In the genomic region with DNA sequence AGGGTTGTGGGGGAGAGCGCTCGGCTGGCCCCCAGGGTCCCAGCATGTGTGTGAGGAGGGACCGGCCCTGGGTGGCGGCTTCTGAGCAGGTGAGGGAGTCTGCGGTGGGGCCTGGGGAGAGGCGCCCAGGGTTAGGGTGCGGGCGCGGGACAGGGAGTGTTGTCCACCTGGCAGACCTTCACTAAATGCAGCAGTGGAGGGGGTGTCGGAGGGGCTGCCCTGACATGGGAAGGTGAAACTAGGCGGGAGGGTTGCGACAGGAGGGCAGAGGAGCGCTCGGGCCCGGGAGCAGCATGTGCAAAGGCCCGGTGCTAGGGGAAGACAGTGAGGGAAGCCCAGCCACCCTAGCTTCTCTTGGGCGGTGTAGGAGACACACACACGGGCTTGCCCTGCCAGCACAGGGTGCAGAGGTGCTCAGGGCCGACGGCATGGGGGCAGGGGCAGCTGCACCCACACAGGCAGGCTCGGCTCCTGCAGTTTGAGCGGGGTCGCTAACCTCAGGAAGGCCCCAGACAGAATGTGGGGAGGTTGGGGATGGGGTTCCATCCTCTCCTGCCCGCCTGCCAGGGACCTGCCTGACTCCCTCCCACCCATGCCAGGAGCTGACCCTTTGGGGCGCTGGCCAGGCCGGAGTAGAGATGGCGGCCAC, we compare ENCODE assay signal across 15 cellular contexts. TPM values are rescaled to one million over a fixed set of nuclear protein-coding genes. Genes with fewer than 3 reads are reported as not detected.
DNase-seq lines count a peak whose midpoint lies in the region; ATAC-seq and TF ChIP-seq lines count a peak whose summit lies in the region.
"Had no signal": no experiment of that assay in that cellular context is flagged by ENCODE, and none has a peak within 500 bp of the region (broad histone marks: within the 10 kb centered on the region; RNA-seq: fewer than 3 reads in every experiment).

No MANE protein-coding gene starts in this region.

- H3K4me2 ChIP-seq in H9 (ENCODE audit: insufficient read depth, insufficient read length, low read length) (peak overlapping the region; percentile 77), neural cell (ENCODE audit: low read length) (no peak overlapping the region)

- ATAC-seq in naive thymus-derived CD4-positive, alpha-beta T cell: no peak
- no peak for ATAC-seq in CD8-positive, alpha-beta T cell

- no peak overlapping the region for H2BK5ac ChIP-seq in H9 (ENCODE audit: insufficient read length, low read length)

- no peak overlapping the region for H2AK5ac ChIP-seq in H9 (ENCODE audit: insufficient read length, low read length)

- CTCF ChIA-PET in naive thymus-derived CD4-positive, alpha-beta T cell (lab: Charles Lee): no interaction called here
- CTCF ChIA-PET in CD8-positive, alpha-beta T cell (lab: Charles Lee): interaction anchor here (0.6 to 0.9 kb wide), 2 partner anchors 144 to 173 kb away, joined by 3 read pairs; no protein-coding TSS in a partner anchor

- TF ChIP-seq RAD21 in neural cell (conservative IDR thresholded peaks at IDR 0.05): no peak

- H3K27me3 Mint-ChIP-seq in H9 (ENCODE audit: low read depth): peaks cover 94% of the 10 kb centered on the region
- H3K27me3 Mint-ChIP-seq in dendritic cell treated with granulocyte-macrophage colony-stimulating factor and Interleukin-4, amounts not matched to agents 40 ng/mL and 50 ng/mL, for 4 days: peaks cover 70% of the 10 kb centered on the region
- peaks cover 20 to 40% (median 32%) of the 10 kb centered on the region in 5 donors for H3K27me3 Mint-ChIP-seq in naive thymus-derived CD4-positive, alpha-beta T cell
- peaks cover 25% of the 10 kb centered on the region for H3K27me3 Mint-ChIP-seq in CD8-positive, alpha-beta T cell (ENCODE audit: low read depth)

- H3K14ac ChIP-seq in H9 (ENCODE audit: insufficient read depth, low read length): no peak overlapping the region

- POLR2A ChIA-PET in naive thymus-derived CD4-positive, alpha-beta T cell (lab: Charles Lee): no interaction called here
- POLR2A ChIA-PET in CD8-positive, alpha-beta T cell (lab: Charles Lee): no interaction called here

- peaks cover 9 to 14% of the 10 kb centered on the region in 2 experiments; a peak in 3 of 5 replicates for H3K9me3 Mint-ChIP-seq in H9
- peaks cover 15% of the 10 kb centered on the region for H3K9me3 Mint-ChIP-seq in dendritic cell treated with granulocyte-macrophage colony-stimulating factor and Interleukin-4, amounts not matched to agents 40 ng/mL and 50 ng/mL, for 4 days
- H3K9me3 Mint-ChIP-seq in naive thymus-derived CD4-positive, alpha-beta T cell: peaks cover 0 to 19% (median 0%) of the 10 kb centered on the region in 11 donors
- H3K9me3 Mint-ChIP-seq in CD8-positive, alpha-beta T cell: no peaks in the 10 kb centered on the region

- H3K9ac ChIP-seq in H9 (ENCODE audit: extremely low read depth, insufficient read length, low read length) (no peak overlapping the region), neural cell (ENCODE audit: low read length) (peak overlapping the region; percentile 37)

- WGBS in H9 (ENCODE audit: extremely low coverage, insufficient read length, low lambda C conversion rate): no CpG with 5 or more reads among the region's 27 CpGs

- H3K23ac ChIP-seq in H9 (ENCODE audit: insufficient read length, low read depth, low read length): no peak overlapping the region

- H3K36me3 Mint-ChIP-seq in H9 (ENCODE audit: insufficient read depth in 1 of 3, low read depth in 3 of 3): peaks cover 2 to 10% (median 4%) of the 10 kb centered on the region in 3 experiments; a peak in 5 of 7 replicates
- peaks cover 6% of the 10 kb centered on the region for H3K36me3 Mint-ChIP-seq in dendritic cell treated with granulocyte-macrophage colony-stimulating factor and Interleukin-4, amounts not matched to agents 40 ng/mL and 50 ng/mL, for 4 days (ENCODE audit: low read depth)
- H3K36me3 Mint-ChIP-seq in naive thymus-derived CD4-positive, alpha-beta T cell: peaks cover 0 to 12% (median 0%) of the 10 kb centered on the region in 5 donors
- H3K36me3 Mint-ChIP-seq in CD8-positive, alpha-beta T cell: no peaks in the 10 kb centered on the region

- H3F3A ChIP-seq in neural cell (ENCODE audit: insufficient read depth, low read length, poor library complexity, severe bottlenecking): no peaks in the 10 kb centered on the region

- H3K27ac Mint-ChIP-seq in H9: no peak overlapping the region
- H3K27ac Mint-ChIP-seq in dendritic cell treated with granulocyte-macrophage colony-stimulating factor and Interleukin-4, amounts not matched to agents 40 ng/mL and 50 ng/mL, for 4 days: peak overlapping the region; percentile 81
- no peak overlapping the region for H3K27ac Mint-ChIP-seq in naive thymus-derived CD4-positive, alpha-beta T cell
- no peak overlapping the region for H3K27ac Mint-ChIP-seq in CD8-positive, alpha-beta T cell
- H3K27ac Mint-ChIP-seq: activated CD8-positive, alpha-beta T cell treated with anti-CD3 and anti-CD28 coated beads for 36 hours had no signal

- H3K27ac ChIP-seq in 22Rv1 (peak overlapping the region; percentile 94), H9 (ENCODE audit: insufficient read length, low read depth, low read length) (no peak overlapping the region), neural cell (ENCODE audit: low read length) (no peak overlapping the region)
- no peak overlapping the region for H3K27ac ChIP-seq in naive thymus-derived CD4-positive, alpha-beta T cell (ENCODE audit: low read depth, low read length)
- H3K27ac ChIP-seq in CD8-positive, alpha-beta T cell (ENCODE audit: low read depth, low read length): no peak overlapping the region

- H2BK120ac ChIP-seq in H9 (ENCODE audit: low read depth, low read length, poor library complexity, severe bottlenecking): no peak overlapping the region

- no peak overlapping the region for H2BK12ac ChIP-seq in H9 (ENCODE audit: insufficient read length, low read depth, low read length)

- no peaks in the 10 kb centered on the region for H3K79me1 ChIP-seq in H9 (ENCODE audit: insufficient read depth, low read depth, low read length, poor library complexity, severe bottlenecking)

- H2BK15ac ChIP-seq in H9 (ENCODE audit: low read depth, low read length): no peak overlapping the region

- H4K8ac ChIP-seq in H9 (replicated peaks; ENCODE audit: insufficient read length, low read depth, low read length): no peak overlapping the region

- no peak for TF ChIP-seq EP300 in neural cell (conservative IDR thresholded peaks at IDR 0.05; ENCODE audit: poor library complexity, severe bottlenecking)

- H3K56ac ChIP-seq in H9 (ENCODE audit: insufficient read length, low read depth, low read length): no peak overlapping the region

- H3K4me1 ChIP-seq in H9 (ENCODE audit: insufficient read depth, low read length): no peaks in the 10 kb centered on the region
- no peaks in the 10 kb centered on the region for H3K4me1 ChIP-seq in naive thymus-derived CD4-positive, alpha-beta T cell (ENCODE audit: control insufficient read depth in 2 of 2, insufficient read depth in 2 of 2, low read length in 2 of 2)
- H3K4me1 ChIP-seq in CD8-positive, alpha-beta T cell (ENCODE audit: insufficient read depth, low read length): peaks cover 10% of the 10 kb centered on the region

- peaks cover 14 to 24% of the 10 kb centered on the region in 2 experiments for H3K4me1 Mint-ChIP-seq in H9
- peaks cover 32% of the 10 kb centered on the region for H3K4me1 Mint-ChIP-seq in dendritic cell treated with granulocyte-macrophage colony-stimulating factor and Interleukin-4, amounts not matched to agents 40 ng/mL and 50 ng/mL, for 4 days (ENCODE audit: low read depth)
- H3K4me1 Mint-ChIP-seq in naive thymus-derived CD4-positive, alpha-beta T cell: peaks cover 7 to 16% (median 12%) of the 10 kb centered on the region in 7 donors
- peaks cover 8% of the 10 kb centered on the region for H3K4me1 Mint-ChIP-seq in CD8-positive, alpha-beta T cell (ENCODE audit: low read depth)

- no peak overlapping the region for H4K5ac ChIP-seq in H9 (ENCODE audit: insufficient read length, low read depth, low read length)

- H3K27me3 ChIP-seq in H9 (ENCODE audit: insufficient read depth, low read length) (peaks cover 32% of the 10 kb centered on the region; the same call in 1 of the 2 replicates), neural cell (ENCODE audit: insufficient read depth, low read depth, low read length) (peaks cover 7% of the 10 kb centered on the region)
- no peaks in the 10 kb centered on the region for H3K27me3 ChIP-seq in naive thymus-derived CD4-positive, alpha-beta T cell (ENCODE audit: control insufficient read depth in 2 of 2, insufficient read depth in 2 of 2, low read length in 2 of 2)
- peaks cover 6% of the 10 kb centered on the region for H3K27me3 ChIP-seq in CD8-positive, alpha-beta T cell (ENCODE audit: insufficient read depth, low read length)
- H3K27me3 ChIP-seq: MG63 had no signal

- no peaks in the 10 kb centered on the region for H4K20me1 ChIP-seq in H9 (ENCODE audit: control insufficient read depth, insufficient read depth, insufficient read length)
- no peaks in the 10 kb centered on the region for H4K20me1 ChIP-seq in neural cell (ENCODE audit: insufficient read depth)

- H3K23me2 ChIP-seq in H9 (ENCODE audit: insufficient read length, low read depth, low read length, poor library complexity, severe bottlenecking): peaks cover 11% of the 10 kb centered on the region

- no peak for TF ChIP-seq CTCF in 22Rv1 (IDR thresholded peaks at IDR 0.05)
- TF ChIP-seq CTCF in H9 (conservative IDR thresholded peaks at IDR 0.05): no peak
- no peak for TF ChIP-seq CTCF in neural cell (IDR thresholded peaks at IDR 0.05; ENCODE audit: poor library complexity, severe bottlenecking)
- no peak for TF ChIP-seq CTCF in CD8-positive, alpha-beta T cell (IDR thresholded peaks at IDR 0.05)

- intact Hi-C loops in dendritic cell treated with granulocyte-macrophage colony-stimulating factor and Interleukin-4, amounts not matched to agents 40 ng/mL and 50 ng/mL, for 4 days (cut with micrococcal nuclease): no loop called here
- intact Hi-C loops in naive thymus-derived CD4-positive, alpha-beta T cell (cut with micrococcal nuclease): no loop called here
- intact Hi-C loops in CD8-positive, alpha-beta T cell (cut with DNase I, micrococcal nuclease): no loop called here

- peak overlapping the region; percentile 50 for H3K4me3 ChIP-seq in neural cell (ENCODE audit: low read length)
- no peak overlapping the region for H3K4me3 ChIP-seq in naive thymus-derived CD4-positive, alpha-beta T cell (ENCODE audit: low read length)
- H3K4me3 ChIP-seq in CD8-positive, alpha-beta T cell (ENCODE audit: low read depth, low read length): no peak overlapping the region
- H3K4me3 ChIP-seq: MG63 had no signal

- no peak overlapping the region for H2BK20ac ChIP-seq in H9 (ENCODE audit: low read depth, low read length, poor library complexity, severe bottlenecking)

- H3K9me2 ChIP-seq in neural cell (ENCODE audit: insufficient read depth, low read length): no peaks in the 10 kb centered on the region

- no peak overlapping the region for H3K4ac ChIP-seq in H9 (ENCODE audit: low read depth, low read length)

- H3K18ac ChIP-seq in H9 (ENCODE audit: insufficient read length, low read depth, low read length): no peak overlapping the region

- no peak for DNase-seq in H9
- no peak for DNase-seq in naive thymus-derived CD4-positive, alpha-beta T cell
- no peak for DNase-seq in globus pallidus (ENCODE audit: low spot score)
- DNase-seq in CD8-positive, alpha-beta T cell: no peak
- no peak for DNase-seq in cortex of kidney (lab: John Stamatoyannopoulos, UW)
- DNase-seq: activated naive CD4-positive, alpha-beta T cell treated with anti-CD3 and anti-CD28 coated beads, Interleukin-2, amount 50 U/mL, for 16 hours; effector memory CD8-positive, alpha-beta T cell; GF-D8; MG63 had no signal

- H3K4me3 Mint-ChIP-seq in H9: peak overlapping the region; percentile 42 to 79; a peak in 4 of 5 replicates
- peak overlapping the region; percentile 87 for H3K4me3 Mint-ChIP-seq in dendritic cell treated with granulocyte-macrophage colony-stimulating factor and Interleukin-4, amounts not matched to agents 40 ng/mL and 50 ng/mL, for 4 days
- H3K4me3 Mint-ChIP-seq in naive thymus-derived CD4-positive, alpha-beta T cell: peak overlapping the region in 5 of 10 donors; percentile 18 to 81 (median 63)
- no peak overlapping the region for H3K4me3 Mint-ChIP-seq in CD8-positive, alpha-beta T cell
- H3K4me3 Mint-ChIP-seq: activated CD8-positive, alpha-beta T cell treated with anti-CD3 and anti-CD28 coated beads for 36 hours had no signal

- H2AFZ ChIP-seq in H9 (ENCODE audit: low read length) (no peak overlapping the region), neural cell (ENCODE audit: low read depth, low read length) (no peak overlapping the region)

- H3K36me3 ChIP-seq in neural cell (ENCODE audit: insufficient read depth, low read length): no peaks in the 10 kb centered on the region
- no peaks in the 10 kb centered on the region for H3K36me3 ChIP-seq in naive thymus-derived CD4-positive, alpha-beta T cell (ENCODE audit: control insufficient read depth in 2 of 3, insufficient read depth in 3 of 3, low read length in 3 of 3)
- H3K36me3 ChIP-seq in CD8-positive, alpha-beta T cell (ENCODE audit: insufficient read depth, low read length): no peaks in the 10 kb centered on the region

- H4K91ac ChIP-seq in H9 (ENCODE audit: insufficient read length, low read depth, low read length): no peak overlapping the region

- no peaks in the 10 kb centered on the region for H3K9me3 ChIP-seq in H9 (ENCODE audit: control insufficient read depth, low read depth, low read length)
- no peaks in the 10 kb centered on the region for H3K9me3 ChIP-seq in neural cell (ENCODE audit: low read length)
- H3K9me3 ChIP-seq in naive thymus-derived CD4-positive, alpha-beta T cell (ENCODE audit: control insufficient read depth in 2 of 3, low read length in 3 of 3): peaks cover 0 to 8% (median 0%) of the 10 kb centered on the region in 3 experiments
- no peaks in the 10 kb centered on the region for H3K9me3 ChIP-seq in CD8-positive, alpha-beta T cell (ENCODE audit: low read length)
- H3K9me3 ChIP-seq: MG63 had no signal

- no peak overlapping the region for H3T11ph ChIP-seq in H9 (ENCODE audit: low read length)

- H3K79me2 ChIP-seq in H9 (ENCODE audit: insufficient read depth, low read length) (no peaks in the 10 kb centered on the region), neural cell (replicated peaks; ENCODE audit: insufficient read depth, low read length) (no peaks in the 10 kb centered on the region)

RNA-seq across cellular contexts. Expression of gene OTUB1, which starts 22.2 kb away (rescaled TPM):
- total RNA-seq in H9 (2021): 114 TPM in 2 replicates
- polyA plus RNA-seq in neural cell: 103 and 131 TPM in 2 replicates
- polyA minus RNA-seq in neural cell: 41.9 and 49.7 TPM in 2 replicates
- 10 to 100 TPM; 59.4 to 99.0 (median 72.5) TPM for total RNA-seq in naive thymus-derived CD4-positive, alpha-beta T cell
- polyA plus RNA-seq in naive thymus-derived CD4-positive, alpha-beta T cell: 100 to 1,000 TPM; 117 to 125 TPM
- 10 to 100 TPM; 67.2 to 68.7 TPM for total RNA-seq in CD8-positive, alpha-beta T cell

RNA-seq across cellular contexts. Expression of gene FLRT1, which starts 27.3 kb away (rescaled TPM):
- total RNA-seq in H9 (2021): 0.24 and 0.31 TPM in 2 replicates
- 2.6 and 3.5 TPM in 2 replicates for polyA plus RNA-seq in neural cell
- polyA minus RNA-seq in neural cell: 11.9 and 12.4 TPM in 2 replicates
- total RNA-seq in naive thymus-derived CD4-positive, alpha-beta T cell: not detected
- under 1 TPM; 0.05 to 0.12 TPM for polyA plus RNA-seq in naive thymus-derived CD4-positive, alpha-beta T cell
- not detected for total RNA-seq in CD8-positive, alpha-beta T cell
- total RNA-seq: activated CD8-positive, alpha-beta T cell treated with anti-CD3 and anti-CD28 coated beads for 36 hours; mesenteric fat pad; T-helper 2 cell treated with Interferon-gamma antibody and Interleukin-4, amounts not matched to agents 100 ng/mL and 5 ng/mL, for 36 hours had no signal

RNA-seq across cellular contexts. Expression of gene COX8A, which starts 34.0 kb away (rescaled TPM):
- total RNA-seq in H9 (2021): 402 and 429 TPM in 2 replicates
- 861 and 863 TPM in 2 replicates for polyA plus RNA-seq in neural cell
- polyA minus RNA-seq in neural cell: 201 and 218 TPM in 2 replicates
- 100 to 1,000 TPM in 4 of 5 experiments, 10 to 100 TPM in 1; 90.9 to 363 (median 105) TPM for total RNA-seq in naive thymus-derived CD4-positive, alpha-beta T cell
- polyA plus RNA-seq in naive thymus-derived CD4-positive, alpha-beta T cell: 100 to 1,000 TPM; 360 to 375 TPM
- total RNA-seq in CD8-positive, alpha-beta T cell: 100 to 1,000 TPM in 1 of 2 experiments, 10 to 100 TPM in 1; 97.6 to 111 TPM
